ENCODE assay signal across 10 cellular contexts in genomic region chr7:1501487-1502270, GRCh38. TPM values are rescaled to one million over a fixed set of nuclear protein-coding genes. Genes with fewer than 3 reads are reported as not detected.
DNase-seq lines count a peak whose midpoint lies in the region; ATAC-seq and TF ChIP-seq lines count a peak whose summit lies in the region.
"Had no signal": no experiment of that assay in that cellular context is flagged by ENCODE, and none has a peak within 500 bp of the region (broad histone marks: within the 10 kb centered on the region; RNA-seq: fewer than 3 reads in every experiment).

No MANE protein-coding gene starts in this region.

- H3K4me2 ChIP-seq in GM23338: no peak overlapping the region

- H3K4me1 ChIP-seq in GM23338 (ENCODE audit: insufficient read depth) (no peaks in the 10 kb centered on the region; the same call in 1 of the 2 replicates), uterus (peaks cover 0 to 9% of the 10 kb centered on the region in 2 donors)

- H3K4me3 ChIP-seq in GM23338 (no peak overlapping the region), uterus (no peak overlapping the region)
- H3K4me3 ChIP-seq: GM23248 had no signal

- H3K36me3 ChIP-seq in GM23338 (ENCODE audit: insufficient read depth) (peaks cover 8% of the 10 kb centered on the region; the same call in 1 of the 2 replicates), uterus (no peaks in the 10 kb centered on the region)

- H3K9me3 ChIP-seq in CD4-positive, alpha-beta T cell (ENCODE audit: control insufficient read depth, low read length): no peaks in the 10 kb centered on the region
- no peaks in the 10 kb centered on the region for H3K9me3 ChIP-seq in uterus

- no peak for TF ChIP-seq POLR2A in uterus (IDR thresholded peaks at IDR 0.05)

- H3F3A ChIP-seq in GM23338 (replicated peaks; ENCODE audit: low read depth): peaks cover 9% of the 10 kb centered on the region; the same call in 1 of the 2 replicates

- no peak for DNase-seq in CD4-positive, alpha-beta T cell
- DNase-seq in GM23338 (ENCODE audit: low spot score) (no peak), natural killer cell (no peak), uterus (no peak), mucosa of gallbladder (ENCODE audit: low spot score) (no peak)
- no peak for DNase-seq in activated naive CD8-positive, alpha-beta T cell treated with anti-CD3 and anti-CD28 coated beads for 36 hours
- DNase-seq: COR-L47, GM23248, NCI-H2081 had no signal

- H3K27me3 ChIP-seq in CD4-positive, alpha-beta T cell (ENCODE audit: control insufficient read depth, insufficient read depth, low read length): no peaks in the 10 kb centered on the region
- H3K27me3 ChIP-seq in GM23338 (ENCODE audit: insufficient read depth) (no peaks in the 10 kb centered on the region), uterus (no peaks in the 10 kb centered on the region)

- no peak for TF ChIP-seq CTCF in CD4-positive, alpha-beta T cell (IDR thresholded peaks at IDR 0.05)
- TF ChIP-seq CTCF in GM23338 (conservative IDR thresholded peaks at IDR 0.05; ENCODE audit: low read depth in 2 of 2) (no peak), natural killer cell (IDR thresholded peaks at IDR 0.05) (no peak), uterus (IDR thresholded peaks at IDR 0.05) (no peak)

- peaks cover 46% of the 10 kb centered on the region for H3K36me3 Mint-ChIP-seq in CD4-positive, alpha-beta T cell (ENCODE audit: low read depth)
- H3K36me3 Mint-ChIP-seq in GM23338 (ENCODE audit: low read depth) (peaks cover 48% of the 10 kb centered on the region), natural killer cell (no peaks in the 10 kb centered on the region)
- H3K36me3 Mint-ChIP-seq in activated naive CD8-positive, alpha-beta T cell treated with anti-CD3 and anti-CD28 coated beads for 36 hours: peaks cover 8% of the 10 kb centered on the region

- intact Hi-C loops in CD4-positive, alpha-beta T cell (cut with DNase I, micrococcal nuclease): loop anchor here in 1 of 2 experiments (10.0 kb wide), 1 partner anchor 743 kb away; the partner anchor contains the start of genes MRM2 and NUDT1
- intact Hi-C loops in natural killer cell (cut with micrococcal nuclease): no loop called here
- intact Hi-C loops in uterus (cut with DNase I; ENCODE audit: low total_unique reads): loop anchor here (10.0 kb wide), 1 partner anchor 63 kb away; no protein-coding TSS in a partner anchor

- peaks cover 35% of the 10 kb centered on the region for H3K79me2 ChIP-seq in GM23338 (replicated peaks; ENCODE audit: insufficient read depth)

- H4K20me1 ChIP-seq in GM23338 (replicated peaks; ENCODE audit: insufficient read depth): peaks cover 4% of the 10 kb centered on the region; the same call in 1 of the 2 replicates

- CTCF ChIA-PET in CD4-positive, alpha-beta T cell (lab: Charles Lee): interaction anchor here (1.0 kb wide), 1 partner anchor 27 kb away, joined by 3 read pairs; no protein-coding TSS in a partner anchor

- POLR2A ChIA-PET in CD4-positive, alpha-beta T cell (lab: Charles Lee): no interaction called here

- no peaks in the 10 kb centered on the region for H3K9me2 ChIP-seq in GM23338 (ENCODE audit: insufficient read depth)

- peaks cover under 1% of the 10 kb centered on the region for H3K27me3 Mint-ChIP-seq in CD4-positive, alpha-beta T cell
- H3K27me3 Mint-ChIP-seq in GM23338 (ENCODE audit: insufficient read depth, low read depth, poor library complexity) (peaks cover 8% of the 10 kb centered on the region), natural killer cell (ENCODE audit: low read depth in 2 of 2) (peaks cover 0 to 5% of the 10 kb centered on the region in 2 donors)
- H3K27me3 Mint-ChIP-seq in activated naive CD8-positive, alpha-beta T cell treated with anti-CD3 and anti-CD28 coated beads for 36 hours: no peaks in the 10 kb centered on the region

- no peak for ATAC-seq in CD4-positive, alpha-beta T cell (ENCODE audit: poor library complexity)
- no peak for ATAC-seq in GM23338
- ATAC-seq in natural killer cell: no peak
- ATAC-seq in GM19324 (IDR thresholded peaks at IDR 0.05; ENCODE audit: low FRiP score, unreplicated experiment): no peak

- H3K4me3 Mint-ChIP-seq in CD4-positive, alpha-beta T cell: peak overlapping the region; percentile 85
- H3K4me3 Mint-ChIP-seq in GM23338 (peak overlapping the region; percentile 95), natural killer cell (peak overlapping the region; percentile 89)
- peak overlapping the region; percentile 85 for H3K4me3 Mint-ChIP-seq in activated naive CD8-positive, alpha-beta T cell treated with anti-CD3 and anti-CD28 coated beads for 36 hours

- peak overlapping the region; percentile 42 for H3K27ac Mint-ChIP-seq in CD4-positive, alpha-beta T cell
- H3K27ac Mint-ChIP-seq in GM23338 (no peak overlapping the region), natural killer cell (peak overlapping the region in 1 of 2 donors; percentile 56)
- no peak overlapping the region for H3K27ac Mint-ChIP-seq in activated naive CD8-positive, alpha-beta T cell treated with anti-CD3 and anti-CD28 coated beads for 36 hours

- H3K4me1 Mint-ChIP-seq in CD4-positive, alpha-beta T cell (ENCODE audit: low read depth): peaks cover 19% of the 10 kb centered on the region
- H3K4me1 Mint-ChIP-seq in GM23338 (peaks cover 13% of the 10 kb centered on the region), natural killer cell (peaks cover 27 to 37% of the 10 kb centered on the region in 2 donors)
- peaks cover 21% of the 10 kb centered on the region for H3K4me1 Mint-ChIP-seq in activated naive CD8-positive, alpha-beta T cell treated with anti-CD3 and anti-CD28 coated beads for 36 hours

- no peak overlapping the region for H3K27ac ChIP-seq in CD4-positive, alpha-beta T cell (ENCODE audit: low read depth, low read length)
- no peak overlapping the region for H3K27ac ChIP-seq in GM23338 (ENCODE audit: low read depth)
- H3K27ac ChIP-seq in uterus: no peak overlapping the region
- H3K27ac ChIP-seq: GM23248 had no signal

- H2AFZ ChIP-seq in GM23338: no peak overlapping the region
- H2AFZ ChIP-seq: GM23248 had no signal

- H3K9me3 Mint-ChIP-seq in CD4-positive, alpha-beta T cell: no peaks in the 10 kb centered on the region
- H3K9me3 Mint-ChIP-seq in GM23338 (no peaks in the 10 kb centered on the region), natural killer cell (no peaks in the 10 kb centered on the region)
- H3K9me3 Mint-ChIP-seq in activated naive CD8-positive, alpha-beta T cell treated with anti-CD3 and anti-CD28 coated beads for 36 hours: no peaks in the 10 kb centered on the region

TF ChIP-seq in GM23338, 12 proteins besides CTCF, POLR2A, EP300 and RAD21 (continues in another document):
- no peak for TF ChIP-seq REST (IDR thresholded peaks at IDR 0.05; ENCODE audit: unreplicated experiment)

RNA-seq across cellular contexts. Expression of gene INTS1, which starts 2.5 kb away (rescaled TPM):
- 10 to 100 TPM; 91.0 to 91.5 TPM for total RNA-seq in CD4-positive, alpha-beta T cell
- total RNA-seq in GM23338 (2014; rRNA removed; shearing (Covaris generic)): 81.1 and 111 TPM in 2 replicates
- polyA plus RNA-seq in GM23338 (2016; fragmentation: Nextera tagmentation; extraction: Ambion mirVana): 31.4 and 35.1 TPM in 2 replicates
- 10 to 100 TPM; 88.9 to 94.1 TPM for total RNA-seq in activated naive CD8-positive, alpha-beta T cell treated with anti-CD3 and anti-CD28 coated beads for 36 hours
- total RNA-seq in natural killer cell (100 to 1,000 TPM in 2 of 3 donors, 10 to 100 TPM in 1; 92.7 to 115 (median 111) TPM), uterus (10 to 100 TPM in 3 of 4 donors, 1 to 10 TPM in 1; 8.2 to 68.9 (median 30.3) TPM), mucosa of gallbladder (108 TPM)

RNA-seq across cellular contexts. Expression of gene MAFK, which starts 28.8 kb away (rescaled TPM):
- 10 to 100 TPM; 60.1 to 65.0 TPM for total RNA-seq in CD4-positive, alpha-beta T cell
- total RNA-seq in GM23338 (2014; rRNA removed; shearing (Covaris generic)): 14.2 and 19.3 TPM in 2 replicates
- 4.4 and 5.1 TPM in 2 replicates for polyA plus RNA-seq in GM23338 (2016; fragmentation: Nextera tagmentation; extraction: Ambion mirVana)
- 10 to 100 TPM; 39.1 to 43.7 TPM for total RNA-seq in activated naive CD8-positive, alpha-beta T cell treated with anti-CD3 and anti-CD28 coated beads for 36 hours
- 10 to 100 TPM; 57.9 to 71.3 (median 62.8) TPM for total RNA-seq in natural killer cell
- total RNA-seq in uterus: 10 to 100 TPM; 10.8 to 40.9 (median 26.0) TPM
- 56.6 TPM for total RNA-seq in mucosa of gallbladder

RNA-seq across cellular contexts. Expression of gene MICALL2, which starts 42.4 kb away (rescaled TPM):
- 1 to 10 TPM; 1.9 to 2.2 TPM for total RNA-seq in CD4-positive, alpha-beta T cell
- total RNA-seq in GM23338 (2014; rRNA removed; shearing (Covaris generic)): 11.8 and 13.0 TPM in 2 replicates
- 6.3 and 7.0 TPM in 2 replicates for polyA plus RNA-seq in GM23338 (2016; fragmentation: Nextera tagmentation; extraction: Ambion mirVana)
- total RNA-seq in activated naive CD8-positive, alpha-beta T cell treated with anti-CD3 and anti-CD28 coated beads for 36 hours: 1 to 10 TPM; 2.1 to 2.3 TPM
- total RNA-seq in natural killer cell: 1 to 10 TPM; 2.5 to 4.4 (median 2.8) TPM
- total RNA-seq in uterus: 10 to 100 TPM in 2 of 4 donors, 1 to 10 TPM in 2; 1.8 to 19.7 (median 12.6) TPM
- total RNA-seq in mucosa of gallbladder: 166 TPM

RNA-seq across cellular contexts. Expression of gene TMEM184A, which starts 54.3 kb away (rescaled TPM):
- total RNA-seq in CD4-positive, alpha-beta T cell: under 1 TPM in 1 of 2 experiments, not detected in 1; 0.06 TPM
- 0.04 and 0.66 TPM in 2 replicates for total RNA-seq in GM23338 (2014; rRNA removed; shearing (Covaris generic))
- 0.03 and 0.18 TPM in 2 replicates for polyA plus RNA-seq in GM23338 (2016; fragmentation: Nextera tagmentation; extraction: Ambion mirVana)
- under 1 TPM; 0.14 to 0.22 TPM for total RNA-seq in activated naive CD8-positive, alpha-beta T cell treated with anti-CD3 and anti-CD28 coated beads for 36 hours
- under 1 TPM in 1 of 3 donors, not detected in 2; 0.14 TPM for total RNA-seq in natural killer cell
- total RNA-seq in uterus: 1 to 10 TPM in 1 of 4 donors, under 1 TPM in 2, not detected in 1; 0.29 to 2.8 (median 0.64) TPM
- total RNA-seq in mucosa of gallbladder: 39.8 TPM
- total RNA-seq: GM23248 had no signal
- polyA plus RNA-seq: GM23248 had no signal
